Comparison of ENCODE assay signal across 1 cellular context in the genomic region with DNA sequence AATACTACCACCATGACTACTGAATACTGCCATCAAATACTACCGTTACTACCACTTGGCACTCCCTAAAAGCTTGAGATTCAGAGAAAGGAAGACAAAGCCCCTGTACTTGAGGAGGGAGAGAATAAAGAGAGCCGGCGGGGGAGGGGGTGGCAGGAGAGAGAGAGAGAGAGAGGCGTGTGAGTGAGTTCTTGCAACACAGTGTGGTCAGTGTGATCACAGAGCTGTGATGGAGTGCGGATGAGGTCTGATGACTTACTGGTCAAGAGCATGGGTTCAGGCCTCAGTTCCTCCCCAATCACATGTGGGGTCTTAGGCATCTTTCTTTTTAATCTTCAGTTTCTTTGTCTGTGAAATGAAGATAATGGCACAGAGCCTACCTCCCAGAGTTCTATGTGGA.
TF ChIP-seq lines count a peak whose summit lies in the region.

No MANE protein-coding gene starts in this region.

TF ChIP-seq in HepG2, 621 proteins besides CTCF, POLR2A, EP300 and RAD21:
- TF ChIP-seq ZFP36L2 (CRISPR knock-in tag; IDR thresholded peaks at IDR 0.05) (no peak), KDM6A (CRISPR knock-in tag; IDR thresholded peaks at IDR 0.05; ENCODE audit: low read depth) (no peak), HMG20B (CRISPR knock-in tag; conservative IDR thresholded peaks at IDR 0.05) (no peak), ZNF629 (CRISPR knock-in tag; conservative IDR thresholded peaks at IDR 0.05) (no peak), FOXM1 (CRISPR knock-in tag; IDR thresholded peaks at IDR 0.05) (no peak), ZNF335 (CRISPR knock-in tag; IDR thresholded peaks at IDR 0.05) (no peak), NFE2 (CRISPR knock-in tag; IDR thresholded peaks at IDR 0.05) (no peak), ZNF746 (CRISPR knock-in tag; IDR thresholded peaks at IDR 0.05) (no peak), REPIN1 (CRISPR knock-in tag; IDR thresholded peaks at IDR 0.05; ENCODE audit: borderline replicate concordance, low read depth) (no peak), SMYD3 (CRISPR knock-in tag; IDR thresholded peaks at IDR 0.05) (no peak), THYN1 (CRISPR knock-in tag; IDR thresholded peaks at IDR 0.05; ENCODE audit: borderline replicate concordance, low read depth) (no peak), NCOA1 (CRISPR knock-in tag; IDR thresholded peaks at IDR 0.05) (no peak), ZNF619 (CRISPR knock-in tag; IDR thresholded peaks at IDR 0.05) (no peak)
- TF ChIP-seq, protein P1, sequence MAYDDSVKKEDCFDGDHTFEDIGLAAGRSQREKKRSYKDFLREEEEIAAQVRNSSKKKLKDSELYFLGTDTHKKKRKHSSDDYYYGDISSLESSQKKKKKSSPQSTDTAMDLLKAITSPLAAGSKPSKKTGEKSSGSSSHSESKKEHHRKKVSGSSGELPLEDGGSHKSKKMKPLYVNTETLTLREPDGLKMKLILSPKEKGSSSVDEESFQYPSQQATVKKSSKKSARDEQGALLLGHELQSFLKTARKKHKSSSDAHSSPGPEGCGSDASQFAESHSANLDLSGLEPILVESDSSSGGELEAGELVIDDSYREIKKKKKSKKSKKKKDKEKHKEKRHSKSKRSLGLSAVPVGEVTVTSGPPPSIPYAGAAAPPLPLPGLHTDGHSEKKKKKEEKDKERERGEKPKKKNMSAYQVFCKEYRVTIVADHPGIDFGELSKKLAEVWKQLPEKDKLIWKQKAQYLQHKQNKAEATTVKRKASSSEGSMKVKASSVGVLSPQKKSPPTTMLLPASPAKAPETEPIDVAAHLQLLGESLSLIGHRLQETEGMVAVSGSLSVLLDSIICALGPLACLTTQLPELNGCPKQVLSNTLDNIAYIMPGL (CRISPR knock-in tag; IDR thresholded peaks at IDR 0.05; ENCODE audit: borderline replicate concordance in 1 of 2, low read depth in 1 of 2), result no peak
- TF ChIP-seq, protein P2, sequence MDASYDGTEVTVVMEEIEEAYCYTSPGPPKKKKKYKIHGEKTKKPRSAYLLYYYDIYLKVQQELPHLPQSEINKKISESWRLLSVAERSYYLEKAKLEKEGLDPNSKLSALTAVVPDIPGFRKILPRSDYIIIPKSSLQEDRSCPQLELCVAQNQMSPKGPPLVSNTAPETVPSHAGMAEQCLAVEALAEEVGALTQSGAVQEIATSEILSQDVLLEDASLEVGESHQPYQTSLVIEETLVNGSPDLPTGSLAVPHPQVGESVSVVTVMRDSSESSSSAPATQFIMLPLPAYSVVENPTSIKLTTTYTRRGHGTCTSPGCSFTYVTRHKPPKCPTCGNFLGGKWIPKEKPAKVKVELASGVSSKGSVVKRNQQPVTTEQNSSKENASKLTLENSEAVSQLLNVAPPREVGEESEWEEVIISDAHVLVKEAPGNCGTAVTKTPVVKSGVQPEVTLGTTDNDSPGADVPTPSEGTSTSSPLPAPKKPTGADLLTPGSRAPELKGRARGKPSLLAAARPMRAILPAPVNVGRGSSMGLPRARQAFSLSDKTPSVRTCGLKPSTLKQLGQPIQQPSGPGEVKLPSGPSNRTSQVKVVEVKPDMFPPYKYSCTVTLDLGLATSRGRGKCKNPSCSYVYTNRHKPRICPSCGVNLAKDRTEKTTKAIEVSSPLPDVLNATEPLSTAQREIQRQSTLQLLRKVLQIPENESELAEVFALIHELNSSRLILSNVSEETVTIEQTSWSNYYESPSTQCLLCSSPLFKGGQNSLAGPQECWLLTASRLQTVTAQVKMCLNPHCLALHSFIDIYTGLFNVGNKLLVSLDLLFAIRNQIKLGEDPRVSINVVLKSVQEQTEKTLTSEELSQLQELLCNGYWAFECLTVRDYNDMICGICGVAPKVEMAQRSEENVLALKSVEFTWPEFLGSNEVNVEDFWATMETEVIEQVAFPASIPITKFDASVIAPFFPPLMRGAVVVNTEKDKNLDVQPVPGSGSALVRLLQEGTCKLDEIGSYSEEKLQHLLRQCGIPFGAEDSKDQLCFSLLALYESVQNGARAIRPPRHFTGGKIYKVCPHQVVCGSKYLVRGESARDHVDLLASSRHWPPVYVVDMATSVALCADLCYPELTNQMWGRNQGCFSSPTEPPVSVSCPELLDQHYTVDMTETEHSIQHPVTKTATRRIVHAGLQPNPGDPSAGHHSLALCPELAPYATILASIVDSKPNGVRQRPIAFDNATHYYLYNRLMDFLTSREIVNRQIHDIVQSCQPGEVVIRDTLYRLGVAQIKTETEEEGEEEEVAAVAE (CRISPR knock-in tag; IDR thresholded peaks at IDR 0.05; ENCODE audit: borderline replicate concordance), result no peak
- TF ChIP-seq, protein P3, sequence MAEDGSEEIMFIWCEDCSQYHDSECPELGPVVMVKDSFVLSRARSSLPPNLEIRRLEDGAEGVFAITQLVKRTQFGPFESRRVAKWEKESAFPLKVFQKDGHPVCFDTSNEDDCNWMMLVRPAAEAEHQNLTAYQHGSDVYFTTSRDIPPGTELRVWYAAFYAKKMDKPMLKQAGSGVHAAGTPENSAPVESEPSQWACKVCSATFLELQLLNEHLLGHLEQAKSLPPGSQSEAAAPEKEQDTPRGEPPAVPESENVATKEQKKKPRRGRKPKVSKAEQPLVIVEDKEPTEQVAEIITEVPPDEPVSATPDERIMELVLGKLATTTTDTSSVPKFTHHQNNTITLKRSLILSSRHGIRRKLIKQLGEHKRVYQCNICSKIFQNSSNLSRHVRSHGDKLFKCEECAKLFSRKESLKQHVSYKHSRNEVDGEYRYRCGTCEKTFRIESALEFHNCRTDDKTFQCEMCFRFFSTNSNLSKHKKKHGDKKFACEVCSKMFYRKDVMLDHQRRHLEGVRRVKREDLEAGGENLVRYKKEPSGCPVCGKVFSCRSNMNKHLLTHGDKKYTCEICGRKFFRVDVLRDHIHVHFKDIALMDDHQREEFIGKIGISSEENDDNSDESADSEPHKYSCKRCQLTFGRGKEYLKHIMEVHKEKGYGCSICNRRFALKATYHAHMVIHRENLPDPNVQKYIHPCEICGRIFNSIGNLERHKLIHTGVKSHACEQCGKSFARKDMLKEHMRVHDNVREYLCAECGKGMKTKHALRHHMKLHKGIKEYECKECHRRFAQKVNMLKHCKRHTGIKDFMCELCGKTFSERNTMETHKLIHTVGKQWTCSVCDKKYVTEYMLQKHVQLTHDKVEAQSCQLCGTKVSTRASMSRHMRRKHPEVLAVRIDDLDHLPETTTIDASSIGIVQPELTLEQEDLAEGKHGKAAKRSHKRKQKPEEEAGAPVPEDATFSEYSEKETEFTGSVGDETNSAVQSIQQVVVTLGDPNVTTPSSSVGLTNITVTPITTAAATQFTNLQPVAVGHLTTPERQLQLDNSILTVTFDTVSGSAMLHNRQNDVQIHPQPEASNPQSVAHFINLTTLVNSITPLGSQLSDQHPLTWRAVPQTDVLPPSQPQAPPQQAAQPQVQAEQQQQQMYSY (CRISPR knock-in tag; IDR thresholded peaks at IDR 0.05), result no peak
- TF ChIP-seq, protein P4, sequence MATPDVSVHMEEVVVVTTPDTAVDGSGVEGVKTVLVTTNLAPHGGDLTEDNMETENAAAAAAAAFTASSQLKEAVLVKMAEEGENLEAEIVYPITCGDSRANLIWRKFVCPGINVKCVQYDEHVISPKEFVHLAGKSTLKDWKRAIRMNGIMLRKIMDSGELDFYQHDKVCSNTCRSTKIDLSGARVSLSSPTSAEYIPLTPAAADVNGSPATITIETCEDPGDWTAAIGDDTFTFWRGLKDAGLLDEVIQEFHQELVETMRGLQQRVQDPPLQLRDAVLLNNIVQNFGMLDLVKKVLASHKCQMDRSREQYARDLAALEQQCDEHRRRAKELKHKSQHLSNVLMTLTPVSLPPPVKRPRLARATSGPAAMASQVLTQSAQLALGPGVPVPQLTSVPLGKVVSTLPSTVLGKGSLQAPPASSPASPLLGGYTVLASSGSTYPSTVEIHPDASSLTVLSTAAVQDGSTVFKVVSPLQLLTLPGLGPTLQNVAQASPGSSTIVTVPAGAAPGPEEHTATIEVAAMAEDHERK (CRISPR knock-in tag; IDR thresholded peaks at IDR 0.05; ENCODE audit: low read depth), result no peak
